ENCODE assay signal across 1 cellular context in genomic region chr5:140176028-140176382, GRCh38.
A peak's percentile ranks its signal among the peaks of the same experiment; 100 is the strongest.
TF ChIP-seq lines count a peak whose summit lies in the region.

No MANE protein-coding gene starts in this region.

TF ChIP-seq in K562, 482 proteins besides CTCF, POLR2A, EP300 and RAD21 (continued from another document and continues in another):
- no peak for TF ChIP-seq PRDM10 (IDR thresholded peaks at IDR 0.05; ENCODE audit: partially characterized antibody)
- no peak for TF ChIP-seq GTF2F1 (IDR thresholded peaks at IDR 0.05; ENCODE audit: low read depth, low read length)
- no peak for TF ChIP-seq SMAD3 (CRISPR knock-in tag; conservative IDR thresholded peaks at IDR 0.05)
- no peak for TF ChIP-seq ILF3 (IDR thresholded peaks at IDR 0.05; ENCODE audit: borderline replicate concordance)
- TF ChIP-seq LARP7 (IDR thresholded peaks at IDR 0.05): 0 out of 2 replicates have a peak, but pooled peaks have one; percentile 24
- 0 out of 4 replicates have a peak, but pooled peaks of 1 of the 2 experiments have one; percentile 59 for TF ChIP-seq MCM7 (IDR thresholded peaks at IDR 0.05)
- TF ChIP-seq ZNF24 (IDR thresholded peaks at IDR 0.05): no peak
- TF ChIP-seq ZNF695 (CRISPR knock-in tag; IDR thresholded peaks at IDR 0.05): no peak
- no peak for TF ChIP-seq RBM34 (IDR thresholded peaks at IDR 0.05; ENCODE audit: borderline replicate concordance, insufficient read depth, low read length)
- 0 out of 2 replicates have a peak, but pooled peaks have one; percentile 12 for TF ChIP-seq FOSL1 (tag; conservative IDR thresholded peaks at IDR 0.05)
- TF ChIP-seq ZNF239 (CRISPR knock-in tag; IDR thresholded peaks at IDR 0.05): no peak
- no peak for TF ChIP-seq PYGO2 (tag; IDR thresholded peaks at IDR 0.05)
- TF ChIP-seq SRSF1 (IDR thresholded peaks at IDR 0.05; ENCODE audit: low read depth, low read length): no peak
- no peak for TF ChIP-seq CHD7 (IDR thresholded peaks at IDR 0.05; ENCODE audit: low read depth, low read length)
- TF ChIP-seq TEAD4 (IDR thresholded peaks at IDR 0.05; ENCODE audit: low read length): peak; percentile 33
- TF ChIP-seq TEAD4 (CRISPR knock-in tag; IDR thresholded peaks at IDR 0.05; ENCODE audit: borderline replicate concordance): no peak
- no peak for TF ChIP-seq COPS2 (conservative IDR thresholded peaks at IDR 0.05)
- no peak for TF ChIP-seq IRF1 (CRISPR knock-in tag; IDR thresholded peaks at IDR 0.05; ENCODE audit: borderline replicate concordance)
- TF ChIP-seq FOXP1 (CRISPR knock-in tag; IDR thresholded peaks at IDR 0.05): no peak
- no peak for TF ChIP-seq CREB3L1 (IDR thresholded peaks at IDR 0.05; ENCODE audit: borderline replicate concordance, low read depth)
- no peak for TF ChIP-seq TFE3 (CRISPR knock-in tag; IDR thresholded peaks at IDR 0.05)
- TF ChIP-seq ZFP30 (CRISPR knock-in tag; IDR thresholded peaks at IDR 0.05; ENCODE audit: borderline replicate concordance): no peak
- TF ChIP-seq PHF8 (IDR thresholded peaks at IDR 0.05; ENCODE audit: borderline replicate concordance, low read length): no peak
- TF ChIP-seq TAF15 (IDR thresholded peaks at IDR 0.05; ENCODE audit: low read depth, low read length): no peak
- TF ChIP-seq SNAPC5 (CRISPR knock-in tag; IDR thresholded peaks at IDR 0.05): no peak
- no peak for TF ChIP-seq NFE2 (IDR thresholded peaks at IDR 0.05; ENCODE audit: low read depth)
- no peak for TF ChIP-seq MITF (IDR thresholded peaks at IDR 0.05)
- no peak for TF ChIP-seq AFF1 (IDR thresholded peaks at IDR 0.05; ENCODE audit: low read depth in 1 of 2, partially characterized antibody in 2 of 2)
- no peak for TF ChIP-seq GTF2A2 (tag; IDR thresholded peaks at IDR 0.05)
- TF ChIP-seq PHB2 (IDR thresholded peaks at IDR 0.05; ENCODE audit: low read depth): no peak
- 0 out of 2 replicates have a peak, but pooled peaks have one; percentile 5 for TF ChIP-seq TCF3 (CRISPR knock-in tag; IDR thresholded peaks at IDR 0.05)
- TF ChIP-seq HNRNPLL (IDR thresholded peaks at IDR 0.05; ENCODE audit: low read depth, low read length, poor library complexity, severe bottlenecking): no peak
- TF ChIP-seq ZNF79 (CRISPR knock-in tag; IDR thresholded peaks at IDR 0.05; ENCODE audit: low read depth): no peak
- TF ChIP-seq PCBP2 (IDR thresholded peaks at IDR 0.05; ENCODE audit: low read depth, low read length, poor library complexity, severe bottlenecking): no peak
